9 cellular contexts compared by ENCODE assay signal in the genomic region with DNA sequence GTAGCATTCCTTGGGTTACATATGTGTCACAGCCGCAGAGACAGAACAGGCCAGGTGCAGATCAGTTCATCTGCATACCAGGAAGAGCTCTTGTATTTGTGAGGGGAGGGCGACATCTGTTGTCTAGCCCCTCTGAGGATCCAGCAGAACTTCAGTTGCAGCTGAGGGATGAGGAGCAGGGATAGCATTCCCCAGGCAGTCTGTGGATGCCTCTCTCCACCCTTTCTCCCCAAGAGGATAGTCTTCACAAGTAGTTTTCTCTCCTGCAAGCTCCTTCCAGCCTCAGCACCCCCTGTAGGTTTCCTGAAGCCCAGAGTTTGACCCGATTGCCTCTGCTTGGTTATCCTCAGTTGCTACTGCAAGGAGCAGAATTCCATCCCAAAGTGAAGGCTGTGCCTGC. TPM values are rescaled to one million over a fixed set of nuclear protein-coding genes. Genes with fewer than 3 reads are reported as not detected.
DNase-seq lines count a peak whose midpoint lies in the region; ATAC-seq and TF ChIP-seq lines count a peak whose summit lies in the region.
"Had no signal": no experiment of that assay in that cellular context is flagged by ENCODE, and none has a peak within 500 bp of the region (broad histone marks: within the 10 kb centered on the region; RNA-seq: fewer than 3 reads in every experiment).

No MANE protein-coding gene starts in this region.

- H3K4me1 Mint-ChIP-seq in chondrocyte (ENCODE audit: low read depth) (peaks cover 49% of the 10 kb centered on the region), nephron (peaks cover 45% of the 10 kb centered on the region)

- TF ChIP-seq CTCF in DND-41 (IDR thresholded peaks at IDR 0.05; ENCODE audit: borderline replicate concordance, extremely low read depth, low read length, poor library complexity, severe bottlenecking) (no peak), MM.1S (IDR thresholded peaks at IDR 0.05; ENCODE audit: low read length) (no peak), chondrocyte (IDR thresholded peaks at IDR 0.05) (no peak), nephron (IDR thresholded peaks at IDR 0.05; ENCODE audit: unreplicated experiment in 3 of 3) (no peak)

- no peak for ATAC-seq in DND-41 (ENCODE audit: insufficient read depth, low read depth)
- ATAC-seq in GM21367 (IDR thresholded peaks at IDR 0.05; ENCODE audit: unreplicated experiment), result no peak

- H3K4me3 Mint-ChIP-seq in chondrocyte (ENCODE audit: unreplicated experiment) (peak overlapping the region; percentile 89), nephron (peak overlapping the region; percentile 91 to 92 (median 92))

- H3K4me1 ChIP-seq in DND-41 (ENCODE audit: insufficient read depth, low read length) (peaks cover 77% of the 10 kb centered on the region), MM.1S (ENCODE audit: low read length) (peaks cover 19% of the 10 kb centered on the region)

- H3K79me2 ChIP-seq in DND-41 (ENCODE audit: insufficient read depth, low read length), result peaks cover 87% of the 10 kb centered on the region
- H3K79me2 ChIP-seq in MM.1S (ENCODE audit: low read length), result peaks cover 66% of the 10 kb centered on the region

- no peaks in the 10 kb centered on the region for H3F3A ChIP-seq in MM.1S (ENCODE audit: insufficient read depth, low read length)

- DNase-seq in DND-41, result no peak
- no peak for DNase-seq in MM.1S
- no peak for DNase-seq in chondrocyte (ENCODE audit: low spot score)
- no peak for DNase-seq in hepatic stellate cell (ENCODE audit: low spot score)
- no peak for DNase-seq in stimulated activated CD8-positive, alpha-beta memory T cell treated with anti-CD3 and anti-CD28 coated beads, Interleukin-4, amount 100 ng/mL, for 48 hours
- DNase-seq: activated effector memory CD4-positive, alpha-beta T cell treated with Interleukin-2 at 50 U/mL for 16 hours; NCI-H1105 had no signal

- H3K9ac ChIP-seq in DND-41 (ENCODE audit: low read depth, low read length) (peak overlapping the region; percentile 93), MM.1S (ENCODE audit: low read length) (peak overlapping the region; percentile 4; the same call in 1 of the 2 replicates)

- H4K20me1 ChIP-seq in DND-41 (ENCODE audit: insufficient read depth, low read length) (peaks cover 67% of the 10 kb centered on the region), MM.1S (ENCODE audit: insufficient read depth, low read length) (peaks cover 21% of the 10 kb centered on the region; the same call in 1 of the 2 replicates)

- H3K27ac Mint-ChIP-seq in chondrocyte (ENCODE audit: unreplicated experiment) (no peak overlapping the region), nephron (peak overlapping the region in 2 of 3 experiments; percentile 14 to 30)

- H3K9me3 Mint-ChIP-seq in chondrocyte (ENCODE audit: low read depth) (no peaks in the 10 kb centered on the region), nephron (no peaks in the 10 kb centered on the region)

- H3K36me3 Mint-ChIP-seq in chondrocyte (ENCODE audit: low read depth), result peaks cover 33% of the 10 kb centered on the region
- H3K36me3 Mint-ChIP-seq in nephron (ENCODE audit: low read depth), result peaks cover 59% of the 10 kb centered on the region

- H3K36me3 ChIP-seq in DND-41 (ENCODE audit: insufficient read depth, low read length) (peaks cover 74% of the 10 kb centered on the region), MM.1S (replicated peaks; ENCODE audit: insufficient read depth, low read length) (peaks cover 36% of the 10 kb centered on the region)

- H3K4me3 ChIP-seq in DND-41 (ENCODE audit: low read depth in 1 of 2, low read length in 2 of 2) (peak overlapping the region; percentile 73 to 99; a peak in 3 of 4 replicates), MM.1S (ENCODE audit: low read length) (peak overlapping the region; percentile 99; the same call in 1 of the 2 replicates)

- H3K27me3 Mint-ChIP-seq in chondrocyte (ENCODE audit: low read depth), result no peaks in the 10 kb centered on the region
- no peaks in the 10 kb centered on the region for H3K27me3 Mint-ChIP-seq in nephron (ENCODE audit: low read depth)

- no peaks in the 10 kb centered on the region for H3K9me2 ChIP-seq in MM.1S (replicated peaks; ENCODE audit: insufficient read depth, low read length)

- H3K27ac ChIP-seq in DND-41 (ENCODE audit: low read length) (peak overlapping the region; percentile 89), MM.1S (ENCODE audit: low read length) (no peak overlapping the region)

- H3K9me3 ChIP-seq in DND-41 (ENCODE audit: insufficient read depth, low read length, severe bottlenecking) (no peaks in the 10 kb centered on the region), MM.1S (replicated peaks; ENCODE audit: insufficient read depth, low read length) (no peaks in the 10 kb centered on the region)

- peak overlapping the region; percentile 91 for H3K4me2 ChIP-seq in DND-41 (ENCODE audit: insufficient read depth, low read length)
- peak overlapping the region; percentile 73; the same call in 1 of the 2 replicates for H3K4me2 ChIP-seq in MM.1S (ENCODE audit: low read depth, low read length)

- H3K27me3 ChIP-seq in DND-41 (ENCODE audit: insufficient read depth, low read length, poor library complexity) (no peaks in the 10 kb centered on the region), MM.1S (replicated peaks; ENCODE audit: insufficient read depth, low read length) (no peaks in the 10 kb centered on the region)

- H2AFZ ChIP-seq in DND-41 (ENCODE audit: low read depth, low read length) (no peak overlapping the region), MM.1S (ENCODE audit: low read length) (no peak overlapping the region)

RNA-seq across cellular contexts. Expression of a gene that starts 2.6 kb away (rescaled TPM):
- total RNA-seq in chondrocyte, result 54.4 to 74.1 TPM (median 72.2 TPM) in 3 replicates

RNA-seq across cellular contexts. Expression of a gene that starts 19.6 kb away (rescaled TPM):
- not detected in 3 replicates for total RNA-seq in chondrocyte
